25 cellular contexts compared by ENCODE assay signal in the genomic region with DNA sequence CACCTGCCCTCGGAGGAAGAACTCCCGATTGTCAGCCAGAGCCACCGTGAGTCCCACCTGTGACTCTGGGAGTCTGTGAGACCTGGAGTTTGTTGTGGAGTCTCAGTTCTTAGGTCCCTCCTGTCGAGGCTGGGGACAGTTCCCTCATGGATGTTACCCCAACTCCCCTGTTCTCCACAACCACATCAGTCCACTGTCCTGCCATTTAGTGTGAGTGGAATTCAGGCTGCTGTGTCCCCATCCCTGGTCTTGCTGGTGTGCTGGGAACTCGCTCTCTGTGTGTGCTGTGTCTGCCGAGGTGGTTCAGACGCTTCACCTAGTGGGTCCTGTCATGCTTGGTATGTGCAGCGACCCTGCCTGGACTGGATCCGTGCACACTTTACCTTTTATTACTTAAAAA.
"Had no signal": no experiment of that assay in that cellular context is flagged by ENCODE, and none has a peak within 500 bp of the region (broad histone marks: within the 10 kb centered on the region; RNA-seq: fewer than 3 reads in every experiment).

No MANE protein-coding gene starts in this region.

- H3K4me3 Mint-ChIP-seq: activated CD4-positive, alpha-beta T cell treated with anti-CD3 and anti-CD28 coated beads, Interleukin-2, amount 10 ng/mL, durations not matched to agents 7 days and 5 days; activated CD8-positive, alpha-beta T cell treated with anti-CD3 and anti-CD28 coated beads, Interleukin-2, amount 10 ng/mL, durations not matched to agents 7 days and 5 days; activated naive CD8-positive, alpha-beta T cell treated with anti-CD3 and anti-CD28 coated beads, Interleukin-2, amount 50 U/mL, for 24 hours; activated T-helper 1 cell treated with anti-CD3 and anti-CD28 coated beads, Interleukin-12 subunit alpha, Interleukin-12 subunit beta, Interleukin-2, Interleukin-4 antibody, amounts not matched to agents 30 ng/mL and 10 ng/mL and 1 ng/mL, durations not matched to agents 14 hours and 24 hours and 36 hours; brain; natural killer cell had no signal

- H3K36me3 Mint-ChIP-seq: natural killer cell had no signal

- H3K27me3 Mint-ChIP-seq: activated CD4-positive, alpha-beta T cell treated with anti-CD3 and anti-CD28 coated beads, Interleukin-2, amount 10 ng/mL, durations not matched to agents 7 days and 5 days; activated naive CD8-positive, alpha-beta T cell treated with anti-CD3 and anti-CD28 coated beads, Interleukin-2, amount 50 U/mL, for 24 hours; brain had no signal

- H3K9me3 Mint-ChIP-seq: activated CD4-positive, alpha-beta T cell treated with anti-CD3 and anti-CD28 coated beads, Interleukin-2, amount 10 ng/mL, durations not matched to agents 7 days and 5 days; activated naive CD8-positive, alpha-beta T cell treated with anti-CD3 and anti-CD28 coated beads, Interleukin-2, amount 50 U/mL, for 24 hours; activated T-helper 1 cell treated with anti-CD3 and anti-CD28 coated beads, Interleukin-12 subunit alpha, Interleukin-12 subunit beta, Interleukin-2, Interleukin-4 antibody, amounts not matched to agents 30 ng/mL and 10 ng/mL and 1 ng/mL, durations not matched to agents 14 hours and 24 hours and 36 hours; brain; natural killer cell had no signal

- DNase-seq: activated CD4-positive, alpha-beta T cell treated with anti-CD3 and anti-CD28 coated beads, Interleukin-2, amount 10 ng/mL, durations not matched to agents 7 days and 5 days; activated CD8-positive, alpha-beta memory T cell treated with anti-CD3 and anti-CD28 coated beads, Interleukin-2, amount 50 U/mL, for 4 hours; activated CD8-positive, alpha-beta T cell treated with anti-CD3 and anti-CD28 coated beads, Interleukin-2, amount 10 ng/mL, durations not matched to agents 7 days and 5 days; activated naive CD8-positive, alpha-beta T cell treated with anti-CD3 and anti-CD28 coated beads, Interleukin-2, amount 50 U/mL, for 24 hours; anterior cingulate cortex; colonic mucosa; foreskin keratinocyte; glutamatergic neuron; hippocampal formation; islet precursor cell; left colon; lower lobe of right lung; nucleus accumbens; psoas muscle; right cardiac atrium; stimulated activated CD4-positive, alpha-beta T cell treated with anti-CD3 and anti-CD28 coated beads, Interleukin-2, amount 100 ng/mL, for 24 hours; stomach; T-helper 1 cell; T1000; testis had no signal

- ATAC-seq: activated CD4-positive, CD25-positive, alpha-beta regulatory T cell treated with anti-CD3 and anti-CD28 coated beads, Interleukin-2, amount 50 U/mL, for 24 hours; activated CD8-positive, alpha-beta T cell treated with anti-CD3 and anti-CD28 coated beads, Interleukin-2, amount 10 ng/mL, durations not matched to agents 7 days and 5 days; activated naive CD8-positive, alpha-beta T cell treated with anti-CD3 and anti-CD28 coated beads, Interleukin-2, amount 50 U/mL, for 24 hours; left colon; natural killer cell; psoas muscle; right cardiac atrium; SK-N-SH treated with all-trans-retinoic acid at 6 μM for 48 hours had no signal

- H3K27ac Mint-ChIP-seq: activated CD4-positive, alpha-beta T cell treated with anti-CD3 and anti-CD28 coated beads, Interleukin-2, amount 10 ng/mL, durations not matched to agents 7 days and 5 days; activated CD8-positive, alpha-beta T cell treated with anti-CD3 and anti-CD28 coated beads, Interleukin-2, amount 10 ng/mL, durations not matched to agents 7 days and 5 days; brain had no signal

- H3K4me1 Mint-ChIP-seq: activated CD4-positive, alpha-beta T cell treated with anti-CD3 and anti-CD28 coated beads, Interleukin-2, amount 10 ng/mL, durations not matched to agents 7 days and 5 days; activated naive CD8-positive, alpha-beta T cell treated with anti-CD3 and anti-CD28 coated beads, Interleukin-2, amount 50 U/mL, for 24 hours had no signal
